Comparison of ENCODE assay signal across 8 cellular contexts in the genomic region with DNA sequence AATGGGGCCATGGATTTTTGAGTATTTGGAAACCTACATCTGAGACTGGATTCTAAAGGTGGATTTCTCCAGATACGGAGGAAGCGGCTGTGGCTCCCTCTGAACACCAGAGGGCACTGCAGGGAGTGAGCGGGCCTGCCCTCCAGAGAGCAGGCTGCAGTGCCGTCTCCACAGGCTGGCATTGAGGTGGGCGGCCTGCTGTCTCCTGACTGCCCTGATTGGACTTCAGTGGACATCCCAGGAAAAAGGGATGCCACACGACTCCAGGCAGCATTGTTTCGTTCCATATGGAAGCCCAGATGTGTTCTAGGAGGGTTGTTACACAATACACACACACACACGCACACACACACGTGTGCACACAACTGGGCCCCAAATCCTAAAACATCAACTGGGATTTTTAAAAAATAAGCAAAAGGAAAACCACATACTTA. TPM values are rescaled to one million over a fixed set of nuclear protein-coding genes. Genes with fewer than 3 reads are reported as not detected.
DNase-seq lines count a peak whose midpoint lies in the region; ATAC-seq and TF ChIP-seq lines count a peak whose summit lies in the region.

No MANE protein-coding gene starts in this region.

- no peak for TF ChIP-seq POLR2A in prostate gland (IDR thresholded peaks at IDR 0.05)

- no peaks in the 10 kb centered on the region for H3K36me3 ChIP-seq in PC-3 (ENCODE audit: low read depth, low read length)
- no peaks in the 10 kb centered on the region for H3K36me3 ChIP-seq in prostate gland

- H3K79me2 ChIP-seq in PC-3 (ENCODE audit: low read length) = no peaks in the 10 kb centered on the region

- TF ChIP-seq CTCF in PC-3 (conservative IDR thresholded peaks at IDR 0.05; ENCODE audit: low read depth, low read length) (peak; percentile 69), prostate gland (IDR thresholded peaks at IDR 0.05) (peak in 3 of 4 experiments; percentile 44 to 57 (median 53))

- CTCF ChIA-PET in PC-3 (lab: Charles Lee) = no interaction called here

- 43% methylated on average over 9 of the region's 9 CpGs for whole genome bisulfite sequencing in prostate gland

- H4K20me1 ChIP-seq in PC-3 (ENCODE audit: low read length) = no peaks in the 10 kb centered on the region

- no peaks in the 10 kb centered on the region for H3F3A ChIP-seq in PC-3 (ENCODE audit: low read length, unreplicated experiment)

- H3K27ac ChIP-seq in PC-3 (ENCODE audit: low read length) = no peak overlapping the region
- H3K27ac ChIP-seq in prostate gland = no peak overlapping the region

- POLR2A ChIA-PET in PC-3 (lab: Charles Lee; ENCODE audit: unreplicated experiment) = no interaction called here

- DNase-seq in COLO829 (ENCODE audit: low spot score) = peak; percentile 54
- DNase-seq in PC-3 = peak; percentile 54
- DNase-seq in activated gamma-delta T cell treated with anti-CD3 and anti-CD28 coated beads, Interleukin-2, amount 50 U/mL, for 16 hours (ENCODE audit: low read depth) = peak; percentile 7
- peak; percentile 70 for DNase-seq in Right ventricle myocardium superior
- peak; percentile 36 for DNase-seq in prostate gland (ENCODE audit: low spot score)

- H3K9ac ChIP-seq in PC-3 (ENCODE audit: low read length) = no peak overlapping the region

- peaks cover 3% of the 10 kb centered on the region; the same call in 1 of the 2 replicates for H3K27me3 ChIP-seq in PC-3 (ENCODE audit: low read length)
- H3K27me3 ChIP-seq in prostate gland (replicated peaks; ENCODE audit: insufficient read depth) = no peaks in the 10 kb centered on the region

- H3K4me3 ChIP-seq in PC-3 (ENCODE audit: low read length) (no peak overlapping the region), prostate gland (no peak overlapping the region)

- H3K4me2 ChIP-seq in PC-3 (ENCODE audit: low read length) = no peak overlapping the region

- ATAC-seq in HG03159 (IDR thresholded peaks at IDR 0.05; ENCODE audit: unreplicated experiment) (peak; percentile 67), PC-3 (peak; percentile 90), Right ventricle myocardium superior (ENCODE audit: poor library complexity) (peak; percentile 85), GM19467 (IDR thresholded peaks at IDR 0.05; ENCODE audit: unreplicated experiment) (no peak), HG03135 (IDR thresholded peaks at IDR 0.05; ENCODE audit: unreplicated experiment) (no peak)

- intact Hi-C loops in PC-3 (cut with micrococcal nuclease) = loop anchor here (1.0 kb wide), 1 partner anchor 74 kb away; no protein-coding TSS in a partner anchor
- intact Hi-C loops in Right ventricle myocardium superior (cut with DNase I) = no loop called here
- intact Hi-C loops in prostate gland (cut with DNase I) = no loop called here

- no TSS peak for BruUV-seq in PC-3 (replicated peaks; lab: Mats Ljungman, UMichigan)

- 0 out of 2 replicates have a peak overlapping the region, but pooled peaks have one; percentile 57 for H2AFZ ChIP-seq in PC-3 (ENCODE audit: low read length)

- H3K9me2 ChIP-seq in PC-3 (replicated peaks; ENCODE audit: low read length) = no peaks in the 10 kb centered on the region

- H3K9me3 ChIP-seq in PC-3 (ENCODE audit: low read length) = no peaks in the 10 kb centered on the region
- H3K9me3 ChIP-seq in prostate gland = no peaks in the 10 kb centered on the region

- no peaks in the 10 kb centered on the region for H3K4me1 ChIP-seq in PC-3 (ENCODE audit: insufficient read depth, low read length)
- H3K4me1 ChIP-seq in prostate gland (replicated peaks) = no peaks in the 10 kb centered on the region

RNA-seq across cellular contexts. Expression of a gene that starts 20.9 kb away (rescaled TPM):
- total RNA-seq in PC-3 (2014; rRNA removed) = not detected in 2 replicates
- total RNA-seq in Right ventricle myocardium superior = 12.6 TPM
- total RNA-seq in prostate gland = 1 to 10 TPM in 1 of 2 donors, under 1 TPM in 1; 0.64 to 7.0 TPM

Comparison
In these comparisons a context has a peak if more than half of its experiments do, and no peak if none do; other contexts are left out.
1. DNase-seq: peak in every context shown above with its lines; median percentile 70 in Right ventricle myocardium superior; 54 in COLO829; 54 in PC-3; 36 in prostate gland; 7 in activated gamma-delta T cell treated with anti-CD3 and anti-CD28 coated beads, Interleukin-2, amount 50 U/mL, for 16 hours.
2. ATAC-seq: peak in HG03159 (single experiment), PC-3 (single experiment) and Right ventricle myocardium superior (single experiment); none in GM19467 (single experiment) and HG03135 (single experiment).